32 cellular contexts compared by ENCODE assay signal in the genomic region with DNA sequence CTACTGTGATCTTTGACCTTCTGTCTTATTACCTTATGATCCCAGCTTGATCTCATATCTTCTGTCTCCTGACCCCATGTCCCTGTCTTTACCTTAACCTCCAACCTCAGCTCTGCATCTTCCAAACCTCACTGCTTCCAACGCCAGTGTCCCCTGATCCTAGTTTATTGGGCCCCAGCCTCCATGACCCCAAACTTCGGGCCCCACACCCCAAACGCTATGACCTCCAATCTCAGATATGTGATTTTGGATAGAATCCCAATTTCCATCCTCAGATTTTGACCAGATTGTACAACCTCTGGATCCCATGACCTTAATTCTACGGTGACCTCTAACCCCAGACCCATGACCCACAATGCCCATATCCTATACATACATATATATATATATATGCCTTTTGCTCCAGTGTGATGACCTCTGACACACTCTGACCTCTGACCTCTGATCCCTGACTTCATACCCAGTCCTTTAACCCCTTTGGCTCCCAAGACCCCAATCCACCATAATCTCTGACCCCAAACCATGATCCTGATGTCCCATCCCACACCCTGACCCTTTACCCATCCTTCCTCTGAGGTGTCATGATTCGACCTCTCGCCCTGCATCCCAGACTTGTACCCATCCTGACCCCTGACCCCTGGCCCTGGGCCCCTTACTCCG. TPM values are rescaled to one million over a fixed set of nuclear protein-coding genes. Genes with fewer than 3 reads are reported as not detected.
"Had no signal": no experiment of that assay in that cellular context is flagged by ENCODE, and none has a peak within 500 bp of the region (broad histone marks: within the 10 kb centered on the region; RNA-seq: fewer than 3 reads in every experiment).

No MANE protein-coding gene starts in this region.

- H3K27ac ChIP-seq: colonic mucosa, epithelial cell of prostate, gastrocnemius medialis, lower lobe of right lung, neutrophil, parathyroid adenoma, right lobe of liver, suprapubic skin, thyroid gland had no signal

- H3K9me3 ChIP-seq: colonic mucosa, gastrocnemius medialis, lower lobe of right lung, neutrophil, right lobe of liver, suprapubic skin, thyroid gland had no signal

- H3K36me3 ChIP-seq: colonic mucosa, gastrocnemius medialis, lower lobe of right lung, neutrophil, right lobe of liver, suprapubic skin, thyroid gland had no signal

- H3K4me1 ChIP-seq: colonic mucosa, gastrocnemius medialis, lower lobe of right lung, parathyroid adenoma, right lobe of liver, thyroid gland had no signal

- H3K9ac ChIP-seq: parathyroid adenoma had no signal

- H2AFZ ChIP-seq: parathyroid adenoma had no signal

- H3K79me2 ChIP-seq: parathyroid adenoma had no signal

- H3K4me2 ChIP-seq: smooth muscle cell had no signal

- H3K27me3 ChIP-seq: gastrocnemius medialis, right lobe of liver, thyroid gland had no signal

- DNase-seq: colonic mucosa; effector CD8-positive, alpha-beta T cell; endodermal cell; foreskin fibroblast; gastrocnemius medialis; head of caudate nucleus; left ventricle myocardium superior; lower lobe of right lung; naive thymus-derived CD8-positive, alpha-beta T cell; nephron progenitor cell; right lobe of liver; stimulated activated CD4-positive, alpha-beta T cell treated with anti-CD3 and anti-CD28 coated beads, Interleukin-12 subunit alpha, Interleukin-12 subunit beta, amount 100 ng/mL, for 4 hours; stimulated activated CD4-positive, alpha-beta T cell treated with anti-CD3 and anti-CD28 coated beads, Interleukin-1b, Interleukin-23, amount 100 ng/mL, for 48 hours; stimulated activated CD4-positive, alpha-beta T cell treated with anti-CD3 and anti-CD28 coated beads, Interleukin-4, amount 100 ng/mL, for 1 hour; stimulated activated CD8-positive, alpha-beta memory T cell treated with anti-CD3 and anti-CD28 coated beads, Interleukin-4, amount 100 ng/mL, for 48 hours; stimulated activated naive CD4-positive, alpha-beta T cell; stimulated activated naive CD8-positive, alpha-beta T cell treated with anti-CD3 and anti-CD28 coated beads, Interleukin-15, amount 100 ng/mL, for 72 hours; thyroid gland; trophoblast cell had no signal

- ATAC-seq: esophagus mucosa; gastrocnemius medialis; left ventricle myocardium superior; lower lobe of right lung; naive thymus-derived CD8-positive, alpha-beta T cell; right lobe of liver; stimulated activated naive CD8-positive, alpha-beta T cell treated with anti-CD3 and anti-CD28 coated beads, Interleukin-15, amount 100 ng/mL, for 72 hours had no signal

- FAIRE-seq: keratinocyte had no signal

- H3K4me3 ChIP-seq: colonic mucosa, gastrocnemius medialis, lower lobe of right lung, right lobe of liver, smooth muscle cell, suprapubic skin, thyroid gland had no signal

RNA-seq across cellular contexts. Expression of a gene that starts 3.5 kb away (rescaled TPM):
- total RNA-seq: endodermal cell; gastrocnemius medialis; glomerular endothelial cell; left ventricle myocardium superior; mesenteric fat pad; myocyte; naive thymus-derived CD8-positive, alpha-beta T cell; omental fat pad; right lobe of liver; thyroid gland; urinary bladder had no signal
- polyA plus RNA-seq: keratinocyte; naive thymus-derived CD8-positive, alpha-beta T cell; urinary bladder had no signal

RNA-seq across cellular contexts. Expression of a gene that starts 4.9 kb away (rescaled TPM):
- total RNA-seq: gastrocnemius medialis; glomerular endothelial cell; mesenteric fat pad; myocyte; naive thymus-derived CD8-positive, alpha-beta T cell; progenitor cell of endocrine pancreas; right lobe of liver; urinary bladder had no signal
- polyA plus RNA-seq: naive thymus-derived CD8-positive, alpha-beta T cell had no signal

RNA-seq across cellular contexts. Expression of a gene that starts 11.8 kb away (rescaled TPM):
- total RNA-seq: glomerular endothelial cell; mesenteric fat pad; myocyte; naive thymus-derived CD8-positive, alpha-beta T cell; progenitor cell of endocrine pancreas; urinary bladder had no signal
- polyA plus RNA-seq: naive thymus-derived CD8-positive, alpha-beta T cell had no signal

RNA-seq across cellular contexts. Expression of a gene that starts 29.9 kb away (rescaled TPM):
- total RNA-seq: colonic mucosa; gastrocnemius medialis; glomerular endothelial cell; left ventricle myocardium superior; lower lobe of right lung; mesenteric fat pad; myocyte; naive thymus-derived CD8-positive, alpha-beta T cell; progenitor cell of endocrine pancreas; right lobe of liver; urinary bladder had no signal
- polyA plus RNA-seq: naive thymus-derived CD8-positive, alpha-beta T cell; smooth muscle cell; urinary bladder had no signal

RNA-seq across cellular contexts. Expression of a gene that starts 33.5 kb away (rescaled TPM):
- total RNA-seq: colonic mucosa; gastrocnemius medialis; glomerular endothelial cell; left ventricle myocardium superior; mesenteric fat pad; myocyte; naive thymus-derived CD8-positive, alpha-beta T cell; omental fat pad; right lobe of liver; urinary bladder had no signal
- polyA plus RNA-seq: naive thymus-derived CD8-positive, alpha-beta T cell had no signal
